1 cellular context compared by ENCODE assay signal in the genomic region with DNA sequence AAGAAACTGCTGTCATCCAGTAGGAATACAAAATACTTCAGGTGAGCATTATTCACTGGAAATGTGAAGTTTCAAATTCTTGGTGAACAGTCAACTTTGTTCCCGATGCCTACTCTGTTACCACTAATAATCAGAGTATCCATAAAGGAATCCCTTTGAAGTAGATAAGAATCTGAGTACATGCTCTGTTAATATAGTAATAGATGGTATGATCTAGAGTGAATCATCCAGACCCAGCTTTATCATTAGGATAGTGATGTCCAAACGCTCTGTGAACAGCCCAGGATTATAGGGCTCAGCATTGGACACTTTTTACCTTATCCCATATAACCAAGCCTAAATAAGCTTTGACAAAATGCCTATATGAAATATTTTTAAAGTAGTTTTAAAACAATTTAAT.
TF ChIP-seq lines count a peak whose summit lies in the region.

No MANE protein-coding gene starts in this region.

TF ChIP-seq in A549, 52 proteins besides CTCF, POLR2A, EP300 and RAD21:
- TF ChIP-seq CEBPB (IDR thresholded peaks at IDR 0.05): no peak
- no peak for TF ChIP-seq NPAS2 (CRISPR knock-in tag; IDR thresholded peaks at IDR 0.05; ENCODE audit: borderline replicate concordance)
- no peak for TF ChIP-seq CHD2 (IDR thresholded peaks at IDR 0.05; ENCODE audit: low read length, partially characterized antibody)
- TF ChIP-seq CBX2 (IDR thresholded peaks at IDR 0.05; ENCODE audit: borderline replicate concordance, low read depth): no peak
- no peak for TF ChIP-seq SMC3 (IDR thresholded peaks at IDR 0.05)
- TF ChIP-seq BHLHE40 (IDR thresholded peaks at IDR 0.05; ENCODE audit: low read depth, low read length): no peak
- no peak for TF ChIP-seq RNF2 (IDR thresholded peaks at IDR 0.05; ENCODE audit: borderline replicate concordance, low read depth)
- no peak for TF ChIP-seq HOXB13 (CRISPR knock-in tag; IDR thresholded peaks at IDR 0.05; ENCODE audit: low read depth)
- TF ChIP-seq NFE2L2 (conservative IDR thresholded peaks at IDR 0.05; ENCODE audit: low read length): no peak
- no peak for TF ChIP-seq EHF (CRISPR knock-in tag; IDR thresholded peaks at IDR 0.05)
